In the genomic region with DNA sequence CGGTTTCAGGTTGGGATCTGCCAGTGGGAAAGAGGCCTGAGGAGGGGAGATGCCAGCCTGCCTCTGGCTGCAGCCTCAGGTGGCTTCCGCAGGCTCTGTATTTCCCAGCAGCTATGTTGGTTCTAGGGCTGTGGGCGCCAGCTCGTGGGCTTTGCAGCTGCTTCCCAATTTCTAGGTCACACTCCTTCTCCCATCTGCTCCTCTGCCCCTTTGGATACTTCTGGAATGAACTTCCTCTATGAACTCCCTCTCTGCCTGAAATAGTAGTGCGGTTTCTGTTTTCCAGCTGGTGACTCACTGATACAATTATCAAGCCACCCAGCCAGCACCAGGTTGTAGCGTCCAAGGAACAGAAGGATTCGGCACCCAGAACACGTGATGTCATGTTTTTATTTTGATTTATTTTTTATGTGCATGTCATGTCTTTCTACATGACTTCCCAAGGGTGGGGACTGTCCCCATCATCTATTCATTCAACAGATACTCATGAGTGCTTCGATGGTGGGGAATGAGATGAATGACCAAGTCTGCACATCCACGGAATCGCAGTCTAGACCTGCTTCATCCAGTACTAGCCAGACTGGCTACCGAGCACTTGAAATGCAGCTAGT, we compare ENCODE assay signal across 1 cellular context.
TF ChIP-seq lines count a peak whose summit lies in the region.

No MANE protein-coding gene starts in this region.

TF ChIP-seq in K562, 482 proteins besides CTCF, POLR2A, EP300 and RAD21 (continued from another document):
- TF ChIP-seq, protein P1, sequence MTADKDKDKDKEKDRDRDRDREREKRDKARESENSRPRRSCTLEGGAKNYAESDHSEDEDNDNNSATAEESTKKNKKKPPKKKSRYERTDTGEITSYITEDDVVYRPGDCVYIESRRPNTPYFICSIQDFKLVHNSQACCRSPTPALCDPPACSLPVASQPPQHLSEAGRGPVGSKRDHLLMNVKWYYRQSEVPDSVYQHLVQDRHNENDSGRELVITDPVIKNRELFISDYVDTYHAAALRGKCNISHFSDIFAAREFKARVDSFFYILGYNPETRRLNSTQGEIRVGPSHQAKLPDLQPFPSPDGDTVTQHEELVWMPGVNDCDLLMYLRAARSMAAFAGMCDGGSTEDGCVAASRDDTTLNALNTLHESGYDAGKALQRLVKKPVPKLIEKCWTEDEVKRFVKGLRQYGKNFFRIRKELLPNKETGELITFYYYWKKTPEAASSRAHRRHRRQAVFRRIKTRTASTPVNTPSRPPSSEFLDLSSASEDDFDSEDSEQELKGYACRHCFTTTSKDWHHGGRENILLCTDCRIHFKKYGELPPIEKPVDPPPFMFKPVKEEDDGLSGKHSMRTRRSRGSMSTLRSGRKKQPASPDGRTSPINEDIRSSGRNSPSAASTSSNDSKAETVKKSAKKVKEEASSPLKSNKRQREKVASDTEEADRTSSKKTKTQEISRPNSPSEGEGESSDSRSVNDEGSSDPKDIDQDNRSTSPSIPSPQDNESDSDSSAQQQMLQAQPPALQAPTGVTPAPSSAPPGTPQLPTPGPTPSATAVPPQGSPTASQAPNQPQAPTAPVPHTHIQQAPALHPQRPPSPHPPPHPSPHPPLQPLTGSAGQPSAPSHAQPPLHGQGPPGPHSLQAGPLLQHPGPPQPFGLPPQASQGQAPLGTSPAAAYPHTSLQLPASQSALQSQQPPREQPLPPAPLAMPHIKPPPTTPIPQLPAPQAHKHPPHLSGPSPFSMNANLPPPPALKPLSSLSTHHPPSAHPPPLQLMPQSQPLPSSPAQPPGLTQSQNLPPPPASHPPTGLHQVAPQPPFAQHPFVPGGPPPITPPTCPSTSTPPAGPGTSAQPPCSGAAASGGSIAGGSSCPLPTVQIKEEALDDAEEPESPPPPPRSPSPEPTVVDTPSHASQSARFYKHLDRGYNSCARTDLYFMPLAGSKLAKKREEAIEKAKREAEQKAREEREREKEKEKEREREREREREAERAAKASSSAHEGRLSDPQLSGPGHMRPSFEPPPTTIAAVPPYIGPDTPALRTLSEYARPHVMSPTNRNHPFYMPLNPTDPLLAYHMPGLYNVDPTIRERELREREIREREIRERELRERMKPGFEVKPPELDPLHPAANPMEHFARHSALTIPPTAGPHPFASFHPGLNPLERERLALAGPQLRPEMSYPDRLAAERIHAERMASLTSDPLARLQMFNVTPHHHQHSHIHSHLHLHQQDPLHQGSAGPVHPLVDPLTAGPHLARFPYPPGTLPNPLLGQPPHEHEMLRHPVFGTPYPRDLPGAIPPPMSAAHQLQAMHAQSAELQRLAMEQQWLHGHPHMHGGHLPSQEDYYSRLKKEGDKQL (CRISPR knock-in tag; IDR thresholded peaks at IDR 0.05; ENCODE audit: borderline replicate concordance), result no peak
- TF ChIP-seq HDAC1 (IDR thresholded peaks at IDR 0.05) (peak in 1 of 2 experiments; percentile 87; a peak in 2 of 4 replicates), ZNF24 (IDR thresholded peaks at IDR 0.05) (peak; percentile 11; the same call in 1 of the 2 replicates), RHOXF2B (CRISPR knock-in tag; conservative IDR thresholded peaks at IDR 0.05) (no peak), ESRRA (IDR thresholded peaks at IDR 0.05; ENCODE audit: borderline replicate concordance, low read depth) (peak; percentile 81; the same call in 1 of the 2 replicates), DMBX1 (CRISPR knock-in tag; IDR thresholded peaks at IDR 0.05; ENCODE audit: borderline replicate concordance) (peak; percentile 77; the same call in 1 of the 2 replicates), ZNF778 (CRISPR knock-in tag; IDR thresholded peaks at IDR 0.05) (no peak), KDM4B (IDR thresholded peaks at IDR 0.05; ENCODE audit: borderline replicate concordance in 2 of 2, low read depth in 1 of 2) (no peak), MYC (IDR thresholded peaks at IDR 0.05; ENCODE audit: low read depth, low read length) (peak; percentile 67), MYC (CRISPR knock-in tag; IDR thresholded peaks at IDR 0.05; ENCODE audit: borderline replicate concordance, low read depth) (no peak), MEIS2 (IDR thresholded peaks at IDR 0.05; ENCODE audit: partially characterized antibody) (peak; percentile 83), SMAD1 (IDR thresholded peaks at IDR 0.05; ENCODE audit: low read depth, low read length, partially characterized antibody) (peak; percentile 44), ZBTB1 (CRISPR knock-in tag; IDR thresholded peaks at IDR 0.05; ENCODE audit: borderline replicate concordance, low read depth) (no peak), CHD4 (IDR thresholded peaks at IDR 0.05; ENCODE audit: insufficient read depth, insufficient replicate concordance, low read depth, low read length, poor library complexity, severe bottlenecking) (peak; percentile 41), TBP (optimal IDR thresholded peaks at IDR 0.05; ENCODE audit: low read depth, low read length) (no peak), POLR2B (IDR thresholded peaks at IDR 0.05; ENCODE audit: low read depth, partially characterized antibody) (no peak), PHB2 (IDR thresholded peaks at IDR 0.05; ENCODE audit: low read depth) (peak; percentile 77; the same call in 1 of the 2 replicates), ZFPM2 (CRISPR knock-in tag; IDR thresholded peaks at IDR 0.05) (no peak), RBBP5 (IDR thresholded peaks at IDR 0.05; ENCODE audit: borderline replicate concordance, insufficient read depth, low read length, poor library complexity, severe bottlenecking) (peak; percentile 78), FOS (IDR thresholded peaks at IDR 0.05; ENCODE audit: extremely low read depth, insufficient read length) (peak; percentile 34), MAZ (CRISPR knock-in tag; conservative IDR thresholded peaks at IDR 0.05 in 1 of 2, IDR thresholded peaks at IDR 0.05 in 1 of 2) (peak in 1 of 2 experiments; percentile 11; a peak in 1 of 4 replicates), DPF2 (IDR thresholded peaks at IDR 0.05) (peak; percentile 94), ETV6 (IDR thresholded peaks at IDR 0.05; ENCODE audit: borderline replicate concordance in 1 of 2, low read depth in 2 of 2, low read length in 1 of 2) (peak in 1 of 2 experiments; percentile 21; a peak in 1 of 4 replicates), ETV6 (CRISPR knock-in tag; IDR thresholded peaks at IDR 0.05; ENCODE audit: borderline replicate concordance) (no peak), ARID1B (IDR thresholded peaks at IDR 0.05) (peak; percentile 97), POU5F1 (IDR thresholded peaks at IDR 0.05; ENCODE audit: borderline replicate concordance, low read depth, low read length, partially characterized antibody) (no peak), CBX3 (IDR thresholded peaks at IDR 0.05; ENCODE audit: borderline replicate concordance in 1 of 2, low read length in 2 of 2) (peak in 1 of 2 experiments; percentile 51; a peak in 1 of 3 replicates), MIER1 (IDR thresholded peaks at IDR 0.05; ENCODE audit: low read depth) (0 out of 2 replicates have a peak, but pooled peaks have one; percentile 20), HDAC3 (IDR thresholded peaks at IDR 0.05; ENCODE audit: borderline replicate concordance, partially characterized antibody) (peak; percentile 60), RB1 (IDR thresholded peaks at IDR 0.05; ENCODE audit: low read depth) (no peak), MTA3 (IDR thresholded peaks at IDR 0.05; ENCODE audit: borderline replicate concordance) (peak; percentile 86; the same call in 1 of the 2 replicates)
- TF ChIP-seq, protein P2, sequence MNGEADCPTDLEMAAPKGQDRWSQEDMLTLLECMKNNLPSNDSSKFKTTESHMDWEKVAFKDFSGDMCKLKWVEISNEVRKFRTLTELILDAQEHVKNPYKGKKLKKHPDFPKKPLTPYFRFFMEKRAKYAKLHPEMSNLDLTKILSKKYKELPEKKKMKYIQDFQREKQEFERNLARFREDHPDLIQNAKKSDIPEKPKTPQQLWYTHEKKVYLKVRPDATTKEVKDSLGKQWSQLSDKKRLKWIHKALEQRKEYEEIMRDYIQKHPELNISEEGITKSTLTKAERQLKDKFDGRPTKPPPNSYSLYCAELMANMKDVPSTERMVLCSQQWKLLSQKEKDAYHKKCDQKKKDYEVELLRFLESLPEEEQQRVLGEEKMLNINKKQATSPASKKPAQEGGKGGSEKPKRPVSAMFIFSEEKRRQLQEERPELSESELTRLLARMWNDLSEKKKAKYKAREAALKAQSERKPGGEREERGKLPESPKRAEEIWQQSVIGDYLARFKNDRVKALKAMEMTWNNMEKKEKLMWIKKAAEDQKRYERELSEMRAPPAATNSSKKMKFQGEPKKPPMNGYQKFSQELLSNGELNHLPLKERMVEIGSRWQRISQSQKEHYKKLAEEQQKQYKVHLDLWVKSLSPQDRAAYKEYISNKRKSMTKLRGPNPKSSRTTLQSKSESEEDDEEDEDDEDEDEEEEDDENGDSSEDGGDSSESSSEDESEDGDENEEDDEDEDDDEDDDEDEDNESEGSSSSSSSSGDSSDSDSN (IDR thresholded peaks at IDR 0.05; ENCODE audit: borderline replicate concordance in 1 of 2, low read depth in 2 of 2, low read length in 2 of 2), result no peak
- TF ChIP-seq, protein P3, sequence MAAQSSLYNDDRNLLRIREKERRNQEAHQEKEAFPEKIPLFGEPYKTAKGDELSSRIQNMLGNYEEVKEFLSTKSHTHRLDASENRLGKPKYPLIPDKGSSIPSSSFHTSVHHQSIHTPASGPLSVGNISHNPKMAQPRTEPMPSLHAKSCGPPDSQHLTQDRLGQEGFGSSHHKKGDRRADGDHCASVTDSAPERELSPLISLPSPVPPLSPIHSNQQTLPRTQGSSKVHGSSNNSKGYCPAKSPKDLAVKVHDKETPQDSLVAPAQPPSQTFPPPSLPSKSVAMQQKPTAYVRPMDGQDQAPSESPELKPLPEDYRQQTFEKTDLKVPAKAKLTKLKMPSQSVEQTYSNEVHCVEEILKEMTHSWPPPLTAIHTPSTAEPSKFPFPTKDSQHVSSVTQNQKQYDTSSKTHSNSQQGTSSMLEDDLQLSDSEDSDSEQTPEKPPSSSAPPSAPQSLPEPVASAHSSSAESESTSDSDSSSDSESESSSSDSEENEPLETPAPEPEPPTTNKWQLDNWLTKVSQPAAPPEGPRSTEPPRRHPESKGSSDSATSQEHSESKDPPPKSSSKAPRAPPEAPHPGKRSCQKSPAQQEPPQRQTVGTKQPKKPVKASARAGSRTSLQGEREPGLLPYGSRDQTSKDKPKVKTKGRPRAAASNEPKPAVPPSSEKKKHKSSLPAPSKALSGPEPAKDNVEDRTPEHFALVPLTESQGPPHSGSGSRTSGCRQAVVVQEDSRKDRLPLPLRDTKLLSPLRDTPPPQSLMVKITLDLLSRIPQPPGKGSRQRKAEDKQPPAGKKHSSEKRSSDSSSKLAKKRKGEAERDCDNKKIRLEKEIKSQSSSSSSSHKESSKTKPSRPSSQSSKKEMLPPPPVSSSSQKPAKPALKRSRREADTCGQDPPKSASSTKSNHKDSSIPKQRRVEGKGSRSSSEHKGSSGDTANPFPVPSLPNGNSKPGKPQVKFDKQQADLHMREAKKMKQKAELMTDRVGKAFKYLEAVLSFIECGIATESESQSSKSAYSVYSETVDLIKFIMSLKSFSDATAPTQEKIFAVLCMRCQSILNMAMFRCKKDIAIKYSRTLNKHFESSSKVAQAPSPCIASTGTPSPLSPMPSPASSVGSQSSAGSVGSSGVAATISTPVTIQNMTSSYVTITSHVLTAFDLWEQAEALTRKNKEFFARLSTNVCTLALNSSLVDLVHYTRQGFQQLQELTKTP (IDR thresholded peaks at IDR 0.05; ENCODE audit: low read depth in 1 of 2, partially characterized antibody in 2 of 2), result peak in 1 of 2 experiments; percentile 88
- TF ChIP-seq, protein P4, sequence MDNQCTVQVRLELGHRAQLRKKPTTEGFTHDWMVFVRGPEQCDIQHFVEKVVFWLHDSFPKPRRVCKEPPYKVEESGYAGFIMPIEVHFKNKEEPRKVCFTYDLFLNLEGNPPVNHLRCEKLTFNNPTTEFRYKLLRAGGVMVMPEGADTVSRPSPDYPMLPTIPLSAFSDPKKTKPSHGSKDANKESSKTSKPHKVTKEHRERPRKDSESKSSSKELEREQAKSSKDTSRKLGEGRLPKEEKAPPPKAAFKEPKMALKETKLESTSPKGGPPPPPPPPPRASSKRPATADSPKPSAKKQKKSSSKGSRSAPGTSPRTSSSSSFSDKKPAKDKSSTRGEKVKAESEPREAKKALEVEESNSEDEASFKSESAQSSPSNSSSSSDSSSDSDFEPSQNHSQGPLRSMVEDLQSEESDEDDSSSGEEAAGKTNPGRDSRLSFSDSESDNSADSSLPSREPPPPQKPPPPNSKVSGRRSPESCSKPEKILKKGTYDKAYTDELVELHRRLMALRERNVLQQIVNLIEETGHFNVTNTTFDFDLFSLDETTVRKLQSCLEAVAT (IDR thresholded peaks at IDR 0.05), result peak in 1 of 2 experiments; percentile 94; a peak in 2 of 4 replicates
